1 cellular context compared by ENCODE assay signal in genomic region chr16:53209489-53209888, GRCh38.
TF ChIP-seq lines count a peak whose summit lies in the region.

No MANE protein-coding gene starts in this region.

TF ChIP-seq in IMR-90, 13 proteins besides CTCF, POLR2A, EP300 and RAD21 (continued from another document):
- TF ChIP-seq ELK1 (IDR thresholded peaks at IDR 0.05; ENCODE audit: borderline replicate concordance, low read depth, low read length) (no peak), MXI1 (IDR thresholded peaks at IDR 0.05; ENCODE audit: borderline replicate concordance, low read depth, low read length) (no peak), USF2 (IDR thresholded peaks at IDR 0.05; ENCODE audit: low read depth, low read length) (no peak)
